Comparison of ENCODE assay signal across 8 cellular contexts in genomic region chr5:64811050-64811640, GRCh38. TPM values are rescaled to one million over a fixed set of nuclear protein-coding genes. Genes with fewer than 3 reads are reported as not detected.
DNase-seq lines count a peak whose midpoint lies in the region; ATAC-seq and TF ChIP-seq lines count a peak whose summit lies in the region.

No MANE protein-coding gene starts in this region.

- no peaks in the 10 kb centered on the region for H3K36me3 ChIP-seq in uterus

- H3K4me1 ChIP-seq in uterus: no peaks in the 10 kb centered on the region

- peak; percentile 54 to 63 (median 58) for TF ChIP-seq CTCF in uterus (IDR thresholded peaks at IDR 0.05)

- intact Hi-C loops in uterus (cut with DNase I; ENCODE audit: low total_unique reads): no loop called here

- no peaks in the 10 kb centered on the region for H3K27me3 ChIP-seq in uterus

- DNase-seq in activated CD4-positive, alpha-beta T cell treated with anti-CD3 and anti-CD28 coated beads for 4 hours: peak; percentile 2 to 10
- DNase-seq in activated CD4-positive, alpha-beta T cell treated with anti-CD3 and anti-CD28 coated beads, Interleukin-2, amount 50 U/mL, for 4 hours: no peak
- DNase-seq in NOMO-1 (lab: John Stamatoyannopoulos, UW; ENCODE audit: unreplicated experiment in 2 of 2): peak; percentile 5 to 40
- peak; percentile 69 for DNase-seq in cerebellar cortex (ENCODE audit: low spot score)
- DNase-seq in left lobe of liver (ENCODE audit: low spot score): no peak
- no peak for DNase-seq in uterus

- H3K27ac ChIP-seq in uterus: no peak overlapping the region

- H3K9me3 ChIP-seq in uterus: no peaks in the 10 kb centered on the region

- H3K4me3 ChIP-seq in uterus: no peak overlapping the region

- no peak for TF ChIP-seq POLR2A in uterus (IDR thresholded peaks at IDR 0.05)

- ATAC-seq in HG02885 (IDR thresholded peaks at IDR 0.05; ENCODE audit: poor library complexity, unreplicated experiment): peak; percentile 44
- ATAC-seq in left lobe of liver: peak; percentile 76
- ATAC-seq in GM18870 (IDR thresholded peaks at IDR 0.05; ENCODE audit: unreplicated experiment): no peak

RNA-seq across cellular contexts. Expression of gene CWC27, which starts 42.4 kb away (rescaled TPM):
- total RNA-seq in left lobe of liver (5.0 TPM), uterus (10 to 100 TPM in 3 of 4 donors, 1 to 10 TPM in 1; 7.6 to 28.2 (median 24.2) TPM)

RNA-seq across cellular contexts. Expression of gene SREK1IP1, which starts 42.7 kb away (rescaled TPM):
- total RNA-seq in left lobe of liver (6.3 TPM), uterus (10 to 100 TPM in 3 of 4 donors, 1 to 10 TPM in 1; 3.6 to 28.4 (median 18.0) TPM)

Comparison
In these comparisons a context has a peak if more than half of its experiments do, and no peak if none do; other contexts are left out.
1. DNase-seq: peak in activated CD4-positive, alpha-beta T cell treated with anti-CD3 and anti-CD28 coated beads for 4 hours (2 of 2), NOMO-1 (2 of 2) and cerebellar cortex (single experiment); none in activated CD4-positive, alpha-beta T cell treated with anti-CD3 and anti-CD28 coated beads, Interleukin-2, amount 50 U/mL, for 4 hours (0 of 2), left lobe of liver (single experiment) and uterus (0 of 2).